19 cellular contexts compared by ENCODE assay signal in genomic region chr10:34775044-34775637, GRCh38.
"Had no signal": no experiment of that assay in that cellular context is flagged by ENCODE, and none has a peak within 500 bp of the region (broad histone marks: within the 10 kb centered on the region; RNA-seq: fewer than 3 reads in every experiment).

No MANE protein-coding gene starts in this region.

- H3K4me3 ChIP-seq: ascending aorta, lung, prostate gland, right atrium auricular region, thyroid gland had no signal

- H3K9me3 Mint-ChIP-seq: activated CD4-positive, alpha-beta T cell treated with anti-CD3 and anti-CD28 coated beads, Interleukin-2, amount 10 ng/mL, durations not matched to agents 7 days and 5 days; activated T-cell treated with anti-CD3 and anti-CD28 coated beads, Interleukin-2, amount 50 U/mL, for 72 hours; mesothelial cell of epicardium had no signal

- ATAC-seq: activated CD4-positive, CD25-positive, alpha-beta regulatory T cell treated with anti-CD3 and anti-CD28 coated beads, Interleukin-2, amount 50 U/mL, for 24 hours; activated T-cell treated with anti-CD3 and anti-CD28 coated beads, Interleukin-2, amount 50 U/mL, for 72 hours had no signal

- FAIRE-seq: bronchial epithelial cell, frontal cortex, keratinocyte had no signal

- H3K4me1 Mint-ChIP-seq: activated CD4-positive, alpha-beta T cell treated with anti-CD3 and anti-CD28 coated beads, Interleukin-2, amount 10 ng/mL, durations not matched to agents 7 days and 5 days had no signal

- H3K27me3 ChIP-seq: ascending aorta, right atrium auricular region, thyroid gland had no signal

- H3K36me3 ChIP-seq: ascending aorta, prostate gland, right atrium auricular region, thyroid gland had no signal

- H3K4me1 ChIP-seq: prostate gland had no signal

- DNase-seq: activated CD4-positive, alpha-beta T cell treated with anti-CD3 and anti-CD28 coated beads, Interleukin-2, amount 10 ng/mL, durations not matched to agents 7 days and 5 days; activated effector memory CD4-positive, alpha-beta T cell treated with anti-CD3 and anti-CD28 coated beads, Interleukin-2, amount 50 U/mL, for 16 hours; activated naive CD4-positive, alpha-beta T cell treated with anti-CD3 and anti-CD28 coated beads, Interleukin-2, amount 50 U/mL, for 16 hours; activated T-cell treated with anti-CD3 and anti-CD28 coated beads, Interleukin-2, amount 50 U/mL, for 72 hours; effector CD4-positive, alpha-beta T cell; hypothalamus; stimulated activated CD4-positive, alpha-beta T cell treated with anti-CD3 and anti-CD28 coated beads, Interleukin-2, amount 100 ng/mL, for 24 hours; stimulated activated naive CD4-positive, alpha-beta T cell treated with Interleukin-2 at 50 U/mL for 16 hours; T1000; thyroid gland had no signal

- H3K36me3 Mint-ChIP-seq: mesothelial cell of epicardium had no signal

- H3K4me3 Mint-ChIP-seq: activated CD4-positive, alpha-beta T cell treated with anti-CD3 and anti-CD28 coated beads, Interleukin-2, amount 10 ng/mL, durations not matched to agents 7 days and 5 days; activated T-cell treated with anti-CD3 and anti-CD28 coated beads, Interleukin-2, amount 50 U/mL, for 72 hours; mesothelial cell of epicardium had no signal

- H3K9me3 ChIP-seq: ascending aorta, prostate gland, right atrium auricular region, thyroid gland had no signal

- H3K27ac ChIP-seq: ascending aorta, prostate gland, right atrium auricular region, thyroid gland had no signal

- H3K27ac Mint-ChIP-seq: activated CD4-positive, alpha-beta T cell treated with anti-CD3 and anti-CD28 coated beads, Interleukin-2, amount 10 ng/mL, durations not matched to agents 7 days and 5 days; activated T-cell treated with anti-CD3 and anti-CD28 coated beads, Interleukin-2, amount 50 U/mL, for 72 hours had no signal
